In the genomic region with DNA sequence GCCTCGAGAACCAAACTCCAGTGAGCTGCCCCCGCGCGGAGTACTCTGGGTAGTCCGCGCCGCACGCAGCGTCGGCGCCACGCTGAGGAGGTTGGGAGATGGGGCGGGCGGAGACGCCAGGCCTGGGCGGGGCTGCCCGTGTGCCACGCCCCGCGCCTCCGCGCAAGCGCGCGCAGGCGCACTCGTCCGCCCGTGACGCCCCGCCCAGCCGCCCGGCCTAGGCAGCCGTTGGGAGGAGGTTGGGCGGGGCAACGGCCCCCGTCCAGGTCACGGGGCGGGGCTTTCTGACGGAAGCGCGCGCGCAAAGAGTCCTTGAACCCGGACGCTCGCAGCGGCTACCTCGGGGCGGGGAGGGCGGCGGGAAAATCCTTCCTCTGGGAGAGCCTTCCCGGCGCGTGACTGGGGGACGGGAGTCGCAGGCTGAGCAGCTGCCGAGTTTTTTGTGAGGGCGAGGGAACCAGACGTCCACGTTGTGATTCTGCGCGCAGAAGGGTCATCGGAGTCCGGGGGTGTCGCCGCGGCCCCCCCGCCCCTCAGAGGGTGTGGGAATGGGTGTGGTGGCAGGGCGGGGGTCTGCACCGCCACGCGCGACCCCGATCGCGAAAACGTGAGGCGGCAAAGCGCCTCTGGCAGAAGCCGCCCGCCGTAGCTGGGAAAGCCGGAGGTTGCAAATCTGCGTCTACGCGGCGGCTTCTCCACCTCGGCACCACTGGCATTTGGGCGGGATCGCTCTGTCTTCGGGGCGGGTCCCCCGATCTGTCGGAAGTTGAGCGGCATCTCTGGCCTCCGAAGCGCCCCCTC, we compare ENCODE assay signal across 8 cellular contexts. TPM values are rescaled to one million over a fixed set of nuclear protein-coding genes. Genes with fewer than 3 reads are reported as not detected.
DNase-seq lines count a peak whose midpoint lies in the region; ATAC-seq and TF ChIP-seq lines count a peak whose summit lies in the region.

A gene with protein sequence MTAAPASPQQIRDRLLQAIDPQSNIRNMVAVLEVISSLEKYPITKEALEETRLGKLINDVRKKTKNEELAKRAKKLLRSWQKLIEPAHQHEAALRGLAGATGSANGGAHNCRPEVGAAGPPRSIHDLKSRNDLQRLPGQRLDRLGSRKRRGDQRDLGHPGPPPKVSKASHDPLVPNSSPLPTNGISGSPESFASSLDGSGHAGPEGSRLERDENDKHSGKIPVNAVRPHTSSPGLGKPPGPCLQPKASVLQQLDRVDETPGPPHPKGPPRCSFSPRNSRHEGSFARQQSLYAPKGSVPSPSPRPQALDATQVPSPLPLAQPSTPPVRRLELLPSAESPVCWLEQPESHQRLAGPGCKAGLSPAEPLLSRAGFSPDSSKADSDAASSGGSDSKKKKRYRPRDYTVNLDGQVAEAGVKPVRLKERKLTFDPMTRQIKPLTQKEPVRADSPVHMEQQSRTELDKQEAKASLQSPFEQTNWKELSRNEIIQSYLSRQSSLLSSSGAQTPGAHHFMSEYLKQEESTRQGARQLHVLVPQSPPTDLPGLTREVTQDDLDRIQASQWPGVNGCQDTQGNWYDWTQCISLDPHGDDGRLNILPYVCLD (minus strand): TSS at position 22 of the 801 bp plus-strand sequence. CDS start 261 bp downstream, outside the sequence.

- peaks cover 22 to 57% (median 45%) of the 10 kb centered on the region in 6 donors for H3K4me1 ChIP-seq in spleen

- peak; percentile 100 for DNase-seq in AG08395 (ENCODE audit: low spot score)
- DNase-seq in NCI-H2227 (lab: John Stamatoyannopoulos, UW; ENCODE audit: unreplicated experiment): peak; percentile 99
- peak; percentile 95 for DNase-seq in WTC11 (ENCODE audit: low spot score)
- peak; percentile 90 to 96 for DNase-seq in cardiac fibroblast (ENCODE audit: low read depth in 2 of 2)
- DNase-seq in inferior parietal cortex (ENCODE audit: extremely low spot score): peak; percentile 93
- DNase-seq in spleen: peak; percentile 98

- H3K27me3 ChIP-seq in spleen (replicated peaks in 1 of 7): no peaks in the 10 kb centered on the region

- H3K36me3 Mint-ChIP-seq in WTC11: peaks cover 14% of the 10 kb centered on the region; the same call in 1 of the 2 replicates

- ATAC-seq in GM18907 (IDR thresholded peaks at IDR 0.05; ENCODE audit: unreplicated experiment) (peak; percentile 84), HG03139 (IDR thresholded peaks at IDR 0.05; ENCODE audit: unreplicated experiment) (peak; percentile 76), WTC11 (peak; percentile 86)

- H3K27me3 Mint-ChIP-seq in WTC11 (ENCODE audit: low read depth): no peaks in the 10 kb centered on the region

- peak within 1 kb of the TSS; percentile 94 to 95 for H3K4me3 ChIP-seq in cardiac fibroblast (replicated peaks in 1 of 2; ENCODE audit: low read depth in 2 of 2, low read length in 2 of 2)
- H3K4me3 ChIP-seq in spleen: peak within 1 kb of the TSS; percentile 76 to 99 (median 93)

- CTCF ChIA-PET in WTC11 (lab: Charles Lee): interaction anchor here (0.8 to 1.8 kb wide), 6 partner anchors 10 to 187 kb away, joined by 3 to 4 read pairs (median 3); a partner anchor contains a TSS

- peak within 1 kb of the TSS; percentile 94 to 99 (median 96) for H3K27ac ChIP-seq in spleen

- TF ChIP-seq CTCF in WTC11 (IDR thresholded peaks at IDR 0.05) (no peak), cardiac fibroblast (IDR thresholded peaks at IDR 0.05; ENCODE audit: low read depth, low read length) (no peak), spleen (IDR thresholded peaks at IDR 0.05 in 8 of 11, conservative IDR thresholded peaks at IDR 0.05 in 3 of 11) (peak in 4 of 11 experiments; percentile 38 to 54 (median 48))

- peaks cover 0 to 59% (median 25%) of the 10 kb centered on the region in 6 donors for H3K36me3 ChIP-seq in spleen

- peaks cover 29% of the 10 kb centered on the region for H3K4me1 Mint-ChIP-seq in WTC11

- TF ChIP-seq POLR2A in spleen (IDR thresholded peaks at IDR 0.05): peak in 1 of 3 donors; percentile 54

- intact Hi-C loops in spleen (cut with DNase I; ENCODE audit: low total_unique reads): no loop called here

- peak within 1 kb of the TSS; percentile 95 for H3K4me3 Mint-ChIP-seq in WTC11

- 0 to 1% (median 0%) methylated on average over 63 to 98 of the region's 98 CpGs for WGBS in spleen, 5 donors

- H3K9me3 Mint-ChIP-seq in WTC11: no peaks in the 10 kb centered on the region

- H3K9me3 ChIP-seq in spleen: no peaks in the 10 kb centered on the region

- POLR2A ChIA-PET in WTC11 (lab: Charles Lee): interaction anchor here (0.6 to 1.0 kb wide), 2 partner anchors 16 to 28 kb away, joined by 3 to 4 read pairs; no protein-coding TSS in a partner anchor

- peak within 1 kb of the TSS; percentile 98 for H3K27ac Mint-ChIP-seq in WTC11

TF ChIP-seq in WTC11, 78 proteins besides CTCF, POLR2A, EP300 and RAD21 (continues in another document):
- TF ChIP-seq SMAD3 (CRISPR knock-in tag; IDR thresholded peaks at IDR 0.05; ENCODE audit: borderline replicate concordance) (no peak; the same call in 1 of the 2 replicates), PRRX2 (CRISPR knock-in tag; IDR thresholded peaks at IDR 0.05) (peak; percentile 65; the same call in 1 of the 2 replicates), SP1 (CRISPR knock-in tag; conservative IDR thresholded peaks at IDR 0.05) (peak; percentile 95), JUN (CRISPR knock-in tag; IDR thresholded peaks at IDR 0.05) (peak; percentile 44; the same call in 1 of the 2 replicates), GTF2I (CRISPR knock-in tag; conservative IDR thresholded peaks at IDR 0.05) (no peak), NFYB (CRISPR knock-in tag; conservative IDR thresholded peaks at IDR 0.05; ENCODE audit: low read depth) (no peak), EMX1 (CRISPR knock-in tag; IDR thresholded peaks at IDR 0.05) (no peak), ETV6 (CRISPR knock-in tag; IDR thresholded peaks at IDR 0.05) (no peak; the same call in 1 of the 2 replicates)
- TF ChIP-seq, protein P1, sequence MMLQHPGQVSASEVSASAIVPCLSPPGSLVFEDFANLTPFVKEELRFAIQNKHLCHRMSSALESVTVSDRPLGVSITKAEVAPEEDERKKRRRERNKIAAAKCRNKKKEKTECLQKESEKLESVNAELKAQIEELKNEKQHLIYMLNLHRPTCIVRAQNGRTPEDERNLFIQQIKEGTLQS (CRISPR knock-in tag; conservative IDR thresholded peaks at IDR 0.05): no peak
- TF ChIP-seq, protein P2, sequence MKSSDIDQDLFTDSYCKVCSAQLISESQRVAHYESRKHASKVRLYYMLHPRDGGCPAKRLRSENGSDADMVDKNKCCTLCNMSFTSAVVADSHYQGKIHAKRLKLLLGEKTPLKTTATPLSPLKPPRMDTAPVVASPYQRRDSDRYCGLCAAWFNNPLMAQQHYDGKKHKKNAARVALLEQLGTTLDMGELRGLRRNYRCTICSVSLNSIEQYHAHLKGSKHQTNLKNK (CRISPR knock-in tag; IDR thresholded peaks at IDR 0.05): no peak
- TF ChIP-seq, protein P3, sequence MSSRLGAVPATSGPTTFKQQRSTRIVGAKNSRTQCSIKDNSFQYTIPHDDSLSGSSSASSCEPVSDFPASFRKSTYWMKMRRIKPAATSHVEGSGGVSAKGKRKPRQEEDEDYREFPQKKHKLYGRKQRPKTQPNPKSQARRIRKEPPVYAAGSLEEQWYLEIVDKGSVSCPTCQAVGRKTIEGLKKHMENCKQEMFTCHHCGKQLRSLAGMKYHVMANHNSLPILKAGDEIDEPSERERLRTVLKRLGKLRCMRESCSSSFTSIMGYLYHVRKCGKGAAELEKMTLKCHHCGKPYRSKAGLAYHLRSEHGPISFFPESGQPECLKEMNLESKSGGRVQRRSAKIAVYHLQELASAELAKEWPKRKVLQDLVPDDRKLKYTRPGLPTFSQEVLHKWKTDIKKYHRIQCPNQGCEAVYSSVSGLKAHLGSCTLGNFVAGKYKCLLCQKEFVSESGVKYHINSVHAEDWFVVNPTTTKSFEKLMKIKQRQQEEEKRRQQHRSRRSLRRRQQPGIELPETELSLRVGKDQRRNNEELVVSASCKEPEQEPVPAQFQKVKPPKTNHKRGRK (CRISPR knock-in tag; IDR thresholded peaks at IDR 0.05; ENCODE audit: borderline replicate concordance): no peak
- TF ChIP-seq, protein P4, sequence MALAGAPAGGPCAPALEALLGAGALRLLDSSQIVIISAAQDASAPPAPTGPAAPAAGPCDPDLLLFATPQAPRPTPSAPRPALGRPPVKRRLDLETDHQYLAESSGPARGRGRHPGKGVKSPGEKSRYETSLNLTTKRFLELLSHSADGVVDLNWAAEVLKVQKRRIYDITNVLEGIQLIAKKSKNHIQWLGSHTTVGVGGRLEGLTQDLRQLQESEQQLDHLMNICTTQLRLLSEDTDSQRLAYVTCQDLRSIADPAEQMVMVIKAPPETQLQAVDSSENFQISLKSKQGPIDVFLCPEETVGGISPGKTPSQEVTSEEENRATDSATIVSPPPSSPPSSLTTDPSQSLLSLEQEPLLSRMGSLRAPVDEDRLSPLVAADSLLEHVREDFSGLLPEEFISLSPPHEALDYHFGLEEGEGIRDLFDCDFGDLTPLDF (CRISPR knock-in tag; IDR thresholded peaks at IDR 0.05): 0 out of 2 replicates have a peak, but pooled peaks have one; percentile 34
- TF ChIP-seq, protein P5, sequence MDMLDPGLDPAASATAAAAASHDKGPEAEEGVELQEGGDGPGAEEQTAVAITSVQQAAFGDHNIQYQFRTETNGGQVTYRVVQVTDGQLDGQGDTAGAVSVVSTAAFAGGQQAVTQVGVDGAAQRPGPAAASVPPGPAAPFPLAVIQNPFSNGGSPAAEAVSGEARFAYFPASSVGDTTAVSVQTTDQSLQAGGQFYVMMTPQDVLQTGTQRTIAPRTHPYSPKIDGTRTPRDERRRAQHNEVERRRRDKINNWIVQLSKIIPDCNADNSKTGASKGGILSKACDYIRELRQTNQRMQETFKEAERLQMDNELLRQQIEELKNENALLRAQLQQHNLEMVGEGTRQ (CRISPR knock-in tag; IDR thresholded peaks at IDR 0.05): peak; percentile 77
- TF ChIP-seq, protein P6, sequence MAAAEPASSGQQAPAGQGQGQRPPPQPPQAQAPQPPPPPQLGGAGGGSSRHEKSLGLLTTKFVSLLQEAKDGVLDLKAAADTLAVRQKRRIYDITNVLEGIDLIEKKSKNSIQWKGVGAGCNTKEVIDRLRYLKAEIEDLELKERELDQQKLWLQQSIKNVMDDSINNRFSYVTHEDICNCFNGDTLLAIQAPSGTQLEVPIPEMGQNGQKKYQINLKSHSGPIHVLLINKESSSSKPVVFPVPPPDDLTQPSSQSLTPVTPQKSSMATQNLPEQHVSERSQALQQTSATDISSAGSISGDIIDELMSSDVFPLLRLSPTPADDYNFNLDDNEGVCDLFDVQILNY (CRISPR knock-in tag; IDR thresholded peaks at IDR 0.05): peak; percentile 76

RNA-seq across cellular contexts. Expression of the gene that starts here (rescaled TPM):
- total RNA-seq in WTC11 (2021) (11.7 to 14.2 TPM (median 12.3 TPM) in 3 replicates), spleen (10 to 100 TPM; 10.4 to 20.4 (median 17.1) TPM)
- 1 to 10 TPM; 6.5 to 9.8 (median 8.8) TPM for polyA plus RNA-seq in spleen

Comparison
In these comparisons a context has a peak if more than half of its experiments do, and no peak if none do; other contexts are left out.
1. Peak in every context shown above with its lines: DNase-seq, ATAC-seq, H3K4me3 ChIP-seq and H3K27ac ChIP-seq.